1 cellular context compared by ENCODE assay signal in the genomic region with DNA sequence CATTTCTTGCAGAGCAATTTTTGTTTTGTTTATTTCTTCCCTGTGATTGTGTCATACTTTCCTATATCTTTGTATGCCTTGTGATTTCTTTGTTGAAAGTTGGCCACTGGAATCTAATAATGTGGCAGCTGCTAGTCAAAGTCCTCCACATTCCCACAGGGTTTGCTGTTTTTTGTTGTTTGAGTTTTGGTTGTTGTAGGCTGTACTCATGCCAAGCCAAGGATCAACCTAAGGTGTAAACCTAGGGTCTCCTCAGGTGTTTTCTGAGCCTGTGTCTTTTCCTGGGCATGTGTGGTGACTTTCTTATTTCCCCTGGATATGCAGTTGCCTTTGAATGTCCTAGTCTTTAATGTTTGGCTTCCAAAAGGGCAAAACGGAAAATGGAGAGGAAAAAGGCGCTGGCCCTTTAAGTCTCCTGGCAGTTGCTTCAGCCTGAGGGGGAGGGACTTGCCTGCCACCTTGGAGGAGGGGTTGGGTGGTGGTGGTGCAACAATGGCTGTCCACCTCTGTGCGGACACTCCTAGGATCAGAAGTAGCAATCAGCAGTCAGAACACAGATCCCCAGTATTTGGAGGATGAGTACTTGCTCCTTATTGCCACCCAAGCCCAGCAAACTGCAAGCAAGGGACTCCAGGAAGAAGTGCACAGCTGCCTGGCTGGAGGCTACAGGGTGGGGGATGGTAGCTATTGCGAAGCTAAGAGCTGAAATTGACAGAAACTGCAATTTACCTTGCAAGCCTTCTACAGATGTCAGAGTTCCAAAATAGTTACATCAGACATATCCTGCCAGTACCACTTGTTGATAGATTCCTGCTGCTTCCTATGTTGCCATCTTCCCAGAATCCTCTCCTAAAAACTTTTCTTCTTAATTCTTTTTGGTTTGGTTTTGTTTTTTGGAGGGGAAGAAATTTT.
A peak's percentile ranks its signal among the peaks of the same experiment; 100 is the strongest.
TF ChIP-seq lines count a peak whose summit lies in the region.

No MANE protein-coding gene starts in this region.

TF ChIP-seq in K562, 482 proteins besides CTCF, POLR2A, EP300 and RAD21 (continued from another document and continues in another):
- TF ChIP-seq, protein P1, sequence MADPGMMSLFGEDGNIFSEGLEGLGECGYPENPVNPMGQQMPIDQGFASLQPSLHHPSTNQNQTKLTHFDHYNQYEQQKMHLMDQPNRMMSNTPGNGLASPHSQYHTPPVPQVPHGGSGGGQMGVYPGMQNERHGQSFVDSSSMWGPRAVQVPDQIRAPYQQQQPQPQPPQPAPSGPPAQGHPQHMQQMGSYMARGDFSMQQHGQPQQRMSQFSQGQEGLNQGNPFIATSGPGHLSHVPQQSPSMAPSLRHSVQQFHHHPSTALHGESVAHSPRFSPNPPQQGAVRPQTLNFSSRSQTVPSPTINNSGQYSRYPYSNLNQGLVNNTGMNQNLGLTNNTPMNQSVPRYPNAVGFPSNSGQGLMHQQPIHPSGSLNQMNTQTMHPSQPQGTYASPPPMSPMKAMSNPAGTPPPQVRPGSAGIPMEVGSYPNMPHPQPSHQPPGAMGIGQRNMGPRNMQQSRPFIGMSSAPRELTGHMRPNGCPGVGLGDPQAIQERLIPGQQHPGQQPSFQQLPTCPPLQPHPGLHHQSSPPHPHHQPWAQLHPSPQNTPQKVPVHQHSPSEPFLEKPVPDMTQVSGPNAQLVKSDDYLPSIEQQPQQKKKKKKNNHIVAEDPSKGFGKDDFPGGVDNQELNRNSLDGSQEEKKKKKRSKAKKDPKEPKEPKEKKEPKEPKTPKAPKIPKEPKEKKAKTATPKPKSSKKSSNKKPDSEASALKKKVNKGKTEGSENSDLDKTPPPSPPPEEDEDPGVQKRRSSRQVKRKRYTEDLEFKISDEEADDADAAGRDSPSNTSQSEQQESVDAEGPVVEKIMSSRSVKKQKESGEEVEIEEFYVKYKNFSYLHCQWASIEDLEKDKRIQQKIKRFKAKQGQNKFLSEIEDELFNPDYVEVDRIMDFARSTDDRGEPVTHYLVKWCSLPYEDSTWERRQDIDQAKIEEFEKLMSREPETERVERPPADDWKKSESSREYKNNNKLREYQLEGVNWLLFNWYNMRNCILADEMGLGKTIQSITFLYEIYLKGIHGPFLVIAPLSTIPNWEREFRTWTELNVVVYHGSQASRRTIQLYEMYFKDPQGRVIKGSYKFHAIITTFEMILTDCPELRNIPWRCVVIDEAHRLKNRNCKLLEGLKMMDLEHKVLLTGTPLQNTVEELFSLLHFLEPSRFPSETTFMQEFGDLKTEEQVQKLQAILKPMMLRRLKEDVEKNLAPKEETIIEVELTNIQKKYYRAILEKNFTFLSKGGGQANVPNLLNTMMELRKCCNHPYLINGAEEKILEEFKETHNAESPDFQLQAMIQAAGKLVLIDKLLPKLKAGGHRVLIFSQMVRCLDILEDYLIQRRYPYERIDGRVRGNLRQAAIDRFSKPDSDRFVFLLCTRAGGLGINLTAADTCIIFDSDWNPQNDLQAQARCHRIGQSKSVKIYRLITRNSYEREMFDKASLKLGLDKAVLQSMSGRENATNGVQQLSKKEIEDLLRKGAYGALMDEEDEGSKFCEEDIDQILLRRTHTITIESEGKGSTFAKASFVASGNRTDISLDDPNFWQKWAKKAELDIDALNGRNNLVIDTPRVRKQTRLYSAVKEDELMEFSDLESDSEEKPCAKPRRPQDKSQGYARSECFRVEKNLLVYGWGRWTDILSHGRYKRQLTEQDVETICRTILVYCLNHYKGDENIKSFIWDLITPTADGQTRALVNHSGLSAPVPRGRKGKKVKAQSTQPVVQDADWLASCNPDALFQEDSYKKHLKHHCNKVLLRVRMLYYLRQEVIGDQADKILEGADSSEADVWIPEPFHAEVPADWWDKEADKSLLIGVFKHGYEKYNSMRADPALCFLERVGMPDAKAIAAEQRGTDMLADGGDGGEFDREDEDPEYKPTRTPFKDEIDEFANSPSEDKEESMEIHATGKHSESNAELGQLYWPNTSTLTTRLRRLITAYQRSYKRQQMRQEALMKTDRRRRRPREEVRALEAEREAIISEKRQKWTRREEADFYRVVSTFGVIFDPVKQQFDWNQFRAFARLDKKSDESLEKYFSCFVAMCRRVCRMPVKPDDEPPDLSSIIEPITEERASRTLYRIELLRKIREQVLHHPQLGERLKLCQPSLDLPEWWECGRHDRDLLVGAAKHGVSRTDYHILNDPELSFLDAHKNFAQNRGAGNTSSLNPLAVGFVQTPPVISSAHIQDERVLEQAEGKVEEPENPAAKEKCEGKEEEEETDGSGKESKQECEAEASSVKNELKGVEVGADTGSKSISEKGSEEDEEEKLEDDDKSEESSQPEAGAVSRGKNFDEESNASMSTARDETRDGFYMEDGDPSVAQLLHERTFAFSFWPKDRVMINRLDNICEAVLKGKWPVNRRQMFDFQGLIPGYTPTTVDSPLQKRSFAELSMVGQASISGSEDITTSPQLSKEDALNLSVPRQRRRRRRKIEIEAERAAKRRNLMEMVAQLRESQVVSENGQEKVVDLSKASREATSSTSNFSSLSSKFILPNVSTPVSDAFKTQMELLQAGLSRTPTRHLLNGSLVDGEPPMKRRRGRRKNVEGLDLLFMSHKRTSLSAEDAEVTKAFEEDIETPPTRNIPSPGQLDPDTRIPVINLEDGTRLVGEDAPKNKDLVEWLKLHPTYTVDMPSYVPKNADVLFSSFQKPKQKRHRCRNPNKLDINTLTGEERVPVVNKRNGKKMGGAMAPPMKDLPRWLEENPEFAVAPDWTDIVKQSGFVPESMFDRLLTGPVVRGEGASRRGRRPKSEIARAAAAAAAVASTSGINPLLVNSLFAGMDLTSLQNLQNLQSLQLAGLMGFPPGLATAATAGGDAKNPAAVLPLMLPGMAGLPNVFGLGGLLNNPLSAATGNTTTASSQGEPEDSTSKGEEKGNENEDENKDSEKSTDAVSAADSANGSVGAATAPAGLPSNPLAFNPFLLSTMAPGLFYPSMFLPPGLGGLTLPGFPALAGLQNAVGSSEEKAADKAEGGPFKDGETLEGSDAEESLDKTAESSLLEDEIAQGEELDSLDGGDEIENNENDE (IDR thresholded peaks at IDR 0.05; ENCODE audit: low read depth, low read length): no peak
- peak; percentile 46; the same call in 1 of the 2 replicates for TF ChIP-seq ZNF766 (CRISPR knock-in tag; conservative IDR thresholded peaks at IDR 0.05)
- TF ChIP-seq DACH1 (IDR thresholded peaks at IDR 0.05; ENCODE audit: partially characterized antibody): peak; percentile 43
- peak; percentile 36; the same call in 1 of the 2 replicates for TF ChIP-seq EGR1 (conservative IDR thresholded peaks at IDR 0.05)
- 0 out of 2 replicates have a peak, but pooled peaks have one; percentile 5 for TF ChIP-seq CREM (IDR thresholded peaks at IDR 0.05; ENCODE audit: low read depth)
- TF ChIP-seq YBX1 (IDR thresholded peaks at IDR 0.05): no peak
- TF ChIP-seq NR2C1 (IDR thresholded peaks at IDR 0.05): no peak
- TF ChIP-seq NR2C1 (tag; IDR thresholded peaks at IDR 0.05): 0 out of 2 replicates have a peak, but pooled peaks have one; percentile 31
- peak; percentile 61; the same call in 1 of the 2 replicates for TF ChIP-seq CREB3 (tag; conservative IDR thresholded peaks at IDR 0.05; ENCODE audit: low read depth)
- TF ChIP-seq DDX20 (tag; IDR thresholded peaks at IDR 0.05; ENCODE audit: low read depth): 0 out of 2 replicates have a peak, but pooled peaks have one; percentile 52
- TF ChIP-seq MTA3 (IDR thresholded peaks at IDR 0.05; ENCODE audit: borderline replicate concordance): peak; percentile 53; the same call in 1 of the 2 replicates
- TF ChIP-seq PKNOX1 (IDR thresholded peaks at IDR 0.05): peak; percentile 56
- TF ChIP-seq POLR2G (IDR thresholded peaks at IDR 0.05; ENCODE audit: low read depth, low read length): peak; percentile 55
- TF ChIP-seq HDAC1 (IDR thresholded peaks at IDR 0.05): peak in 1 of 2 experiments; percentile 46; a peak in 1 of 4 replicates
- TF ChIP-seq POLR2H (tag; IDR thresholded peaks at IDR 0.05; ENCODE audit: low read depth): peak; percentile 78
- no peak for TF ChIP-seq ZNF699 (CRISPR knock-in tag; IDR thresholded peaks at IDR 0.05; ENCODE audit: insufficient replicate concordance)
- TF ChIP-seq GABPA (tag; conservative IDR thresholded peaks at IDR 0.05; ENCODE audit: low read depth): 0 out of 2 replicates have a peak, but pooled peaks have one; percentile 19
- peak; percentile 78; the same call in 1 of the 2 replicates for TF ChIP-seq ZNF175 (CRISPR knock-in tag; IDR thresholded peaks at IDR 0.05; ENCODE audit: low read depth)
- 0 out of 2 replicates have a peak, but pooled peaks have one; percentile 36 for TF ChIP-seq PYGO2 (tag; IDR thresholded peaks at IDR 0.05)
- peak; percentile 17; the same call in 1 of the 2 replicates for TF ChIP-seq CHD2 (IDR thresholded peaks at IDR 0.05; ENCODE audit: low read depth, low read length)
- TF ChIP-seq GABPB1 (CRISPR knock-in tag; IDR thresholded peaks at IDR 0.05): peak; percentile 40; the same call in 1 of the 2 replicates
- 0 out of 2 replicates have a peak, but pooled peaks have one; percentile 50 for TF ChIP-seq FOXP1 (CRISPR knock-in tag; IDR thresholded peaks at IDR 0.05)
- TF ChIP-seq NFRKB (IDR thresholded peaks at IDR 0.05; ENCODE audit: low read depth): peak; percentile 97
- TF ChIP-seq TAF1 (IDR thresholded peaks at IDR 0.05; ENCODE audit: control insufficient read depth, extremely low read depth, insufficient read depth, low read length, severe bottlenecking): peak; percentile 63
- peak; percentile 87 for TF ChIP-seq EP400 (IDR thresholded peaks at IDR 0.05)
- peak; percentile 40; the same call in 1 of the 2 replicates for TF ChIP-seq ZNF395 (CRISPR knock-in tag; IDR thresholded peaks at IDR 0.05)
- TF ChIP-seq ZNF830 (CRISPR knock-in tag; IDR thresholded peaks at IDR 0.05): no peak
- TF ChIP-seq, protein P2, sequence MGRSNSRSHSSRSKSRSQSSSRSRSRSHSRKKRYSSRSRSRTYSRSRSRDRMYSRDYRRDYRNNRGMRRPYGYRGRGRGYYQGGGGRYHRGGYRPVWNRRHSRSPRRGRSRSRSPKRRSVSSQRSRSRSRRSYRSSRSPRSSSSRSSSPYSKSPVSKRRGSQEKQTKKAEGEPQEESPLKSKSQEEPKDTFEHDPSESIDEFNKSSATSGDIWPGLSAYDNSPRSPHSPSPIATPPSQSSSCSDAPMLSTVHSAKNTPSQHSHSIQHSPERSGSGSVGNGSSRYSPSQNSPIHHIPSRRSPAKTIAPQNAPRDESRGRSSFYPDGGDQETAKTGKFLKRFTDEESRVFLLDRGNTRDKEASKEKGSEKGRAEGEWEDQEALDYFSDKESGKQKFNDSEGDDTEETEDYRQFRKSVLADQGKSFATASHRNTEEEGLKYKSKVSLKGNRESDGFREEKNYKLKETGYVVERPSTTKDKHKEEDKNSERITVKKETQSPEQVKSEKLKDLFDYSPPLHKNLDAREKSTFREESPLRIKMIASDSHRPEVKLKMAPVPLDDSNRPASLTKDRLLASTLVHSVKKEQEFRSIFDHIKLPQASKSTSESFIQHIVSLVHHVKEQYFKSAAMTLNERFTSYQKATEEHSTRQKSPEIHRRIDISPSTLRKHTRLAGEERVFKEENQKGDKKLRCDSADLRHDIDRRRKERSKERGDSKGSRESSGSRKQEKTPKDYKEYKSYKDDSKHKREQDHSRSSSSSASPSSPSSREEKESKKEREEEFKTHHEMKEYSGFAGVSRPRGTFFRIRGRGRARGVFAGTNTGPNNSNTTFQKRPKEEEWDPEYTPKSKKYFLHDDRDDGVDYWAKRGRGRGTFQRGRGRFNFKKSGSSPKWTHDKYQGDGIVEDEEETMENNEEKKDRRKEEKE (IDR thresholded peaks at IDR 0.05; ENCODE audit: borderline replicate concordance in 1 of 2, control insufficient read depth in 1 of 2, low read depth in 2 of 2, low read length in 1 of 2): no peak
- no peak for TF ChIP-seq SIRT6 (IDR thresholded peaks at IDR 0.05; ENCODE audit: low read depth, low read length)
- peak; percentile 36; the same call in 1 of the 2 replicates for TF ChIP-seq PTRF (tag; IDR thresholded peaks at IDR 0.05)
- TF ChIP-seq ETV1 (tag; conservative IDR thresholded peaks at IDR 0.05; ENCODE audit: low read depth): peak; percentile 55
- peak; percentile 96 for TF ChIP-seq BRD9 (IDR thresholded peaks at IDR 0.05; ENCODE audit: low read depth, partially characterized antibody)
- TF ChIP-seq DMBX1 (CRISPR knock-in tag; IDR thresholded peaks at IDR 0.05; ENCODE audit: borderline replicate concordance): peak; percentile 56; the same call in 1 of the 2 replicates
- TF ChIP-seq DPF2 (IDR thresholded peaks at IDR 0.05): peak; percentile 71
- TF ChIP-seq, protein P3, sequence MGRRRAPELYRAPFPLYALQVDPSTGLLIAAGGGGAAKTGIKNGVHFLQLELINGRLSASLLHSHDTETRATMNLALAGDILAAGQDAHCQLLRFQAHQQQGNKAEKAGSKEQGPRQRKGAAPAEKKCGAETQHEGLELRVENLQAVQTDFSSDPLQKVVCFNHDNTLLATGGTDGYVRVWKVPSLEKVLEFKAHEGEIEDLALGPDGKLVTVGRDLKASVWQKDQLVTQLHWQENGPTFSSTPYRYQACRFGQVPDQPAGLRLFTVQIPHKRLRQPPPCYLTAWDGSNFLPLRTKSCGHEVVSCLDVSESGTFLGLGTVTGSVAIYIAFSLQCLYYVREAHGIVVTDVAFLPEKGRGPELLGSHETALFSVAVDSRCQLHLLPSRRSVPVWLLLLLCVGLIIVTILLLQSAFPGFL (CRISPR knock-in tag; IDR thresholded peaks at IDR 0.05): 0 out of 2 replicates have a peak, but pooled peaks have one; percentile 55
- peak; percentile 85 for TF ChIP-seq RNF2 (IDR thresholded peaks at IDR 0.05)
- TF ChIP-seq TOE1 (IDR thresholded peaks at IDR 0.05; ENCODE audit: borderline replicate concordance): peak; percentile 85
- TF ChIP-seq TOE1 (CRISPR knock-in tag; IDR thresholded peaks at IDR 0.05; ENCODE audit: borderline replicate concordance, low read depth): no peak
- TF ChIP-seq POLR2AphosphoS5 (IDR thresholded peaks at IDR 0.05; ENCODE audit: control insufficient read depth, insufficient read depth, low read depth, low read length): 0 out of 2 replicates have a peak, but pooled peaks have one; percentile 13
